In genomic region chr16:16122264-16122663, GRCh38 we compare ENCODE assay signal across 27 cellular contexts.
"Had no signal": no experiment of that assay in that cellular context is flagged by ENCODE, and none has a peak within 500 bp of the region (broad histone marks: within the 10 kb centered on the region; RNA-seq: fewer than 3 reads in every experiment).

No MANE protein-coding gene starts in this region.

- DNase-seq: hypothalamus; immature natural killer cell; left colon; left lung; mesendoderm; naive B cell; natural killer cell; nephron progenitor cell; pancreas; posterior cingulate gyrus; retina; right cardiac atrium; small intestine; spleen; stimulated activated CD4-positive, alpha-beta T cell treated with anti-CD3 and anti-CD28 coated beads, Interleukin-4, amount 100 ng/mL, for 24 hours; stimulated activated naive CD4-positive, alpha-beta T cell; tibial artery; trophoblast cell; upper lobe of right lung had no signal

- H3K9me3 ChIP-seq: pancreas, prostate gland, suprapubic skin had no signal

- H3K27me3 ChIP-seq: left lung, pancreas, spleen, suprapubic skin, tibial artery, upper lobe of right lung had no signal

- H3K4me3 ChIP-seq: left lung, lung, pancreas, prostate gland, spleen, suprapubic skin, thoracic aorta, tibial artery, upper lobe of right lung had no signal

- H3K36me3 ChIP-seq: prostate gland had no signal

- H3K27ac Mint-ChIP-seq: immature natural killer cell; mesothelial cell of epicardium; naive B cell; natural killer cell; nephron progenitor cell; stimulated activated effector memory CD8-positive, alpha-beta T cell treated with anti-CD3 and anti-CD28 coated beads, Interleukin-12 subunit alpha, Interleukin-12 subunit beta, amount 100 ng/mL, for 72 hours; stimulated activated naive CD8-positive, alpha-beta T cell treated with anti-CD3 and anti-CD28 coated beads, Interleukin-15, Interleukin-2, amounts not matched to agents 100 ng/mL and 50 ng/mL, for 24 hours had no signal

- H3K4me1 ChIP-seq: left lung, pancreas, prostate gland, suprapubic skin had no signal

- ATAC-seq: left colon; left lung; natural killer cell; pancreas; right cardiac atrium; sciatic nerve; stimulated activated effector memory CD8-positive, alpha-beta T cell treated with anti-CD3 and anti-CD28 coated beads, Interleukin-12 subunit alpha, Interleukin-12 subunit beta, amount 100 ng/mL, for 72 hours; upper lobe of right lung had no signal

- H3K27ac ChIP-seq: left lung, pancreas, prostate gland, suprapubic skin, thoracic aorta, tibial artery, upper lobe of right lung had no signal

- H3K27me3 Mint-ChIP-seq: naive B cell; stimulated activated naive CD8-positive, alpha-beta T cell treated with anti-CD3 and anti-CD28 coated beads, Interleukin-15, Interleukin-2, amounts not matched to agents 100 ng/mL and 50 ng/mL, for 24 hours had no signal

- H3K4me1 Mint-ChIP-seq: nephron progenitor cell had no signal

- H3K4me3 Mint-ChIP-seq: immature natural killer cell; mesothelial cell of epicardium; naive B cell; natural killer cell; nephron progenitor cell; stimulated activated effector memory CD8-positive, alpha-beta T cell treated with anti-CD3 and anti-CD28 coated beads, Interleukin-12 subunit alpha, Interleukin-12 subunit beta, amount 100 ng/mL, for 72 hours; stimulated activated naive CD8-positive, alpha-beta T cell treated with anti-CD3 and anti-CD28 coated beads, Interleukin-15, Interleukin-2, amounts not matched to agents 100 ng/mL and 50 ng/mL, for 24 hours had no signal
